Comparison of ENCODE assay signal across 8 cellular contexts in genomic region chr11:128522943-128523518, GRCh38.
A peak's percentile ranks its signal among the peaks of the same experiment; 100 is the strongest.
DNase-seq lines count a peak whose midpoint lies in the region; ATAC-seq and TF ChIP-seq lines count a peak whose summit lies in the region.

No MANE protein-coding gene starts in this region.

- H3K4me3 Mint-ChIP-seq in T-cell (peak overlapping the region; percentile 96 to 99 (median 98)), nephron (peak overlapping the region; percentile 88 to 94 (median 91))

- H3K27ac Mint-ChIP-seq in T-cell, result peak overlapping the region; percentile 98
- H3K27ac Mint-ChIP-seq in nephron, result peak overlapping the region; percentile 78 to 97 (median 92)

- H3K4me3 ChIP-seq in uterus, result peak overlapping the region; percentile 48 to 69

- peaks cover 0 to 5% of the 10 kb centered on the region in 2 donors for H3K4me1 ChIP-seq in uterus

- CTCF ChIA-PET in T-cell (lab: Charles Lee), result interaction anchor here (0.6 to 1.5 kb wide), 13 partner anchors 12 to 222 kb away, joined by 3 to 14 read pairs (median 4); no protein-coding TSS in a partner anchor

- peak in 31 of 34 experiments; percentile 37 to 77 (median 61) for DNase-seq in T-cell
- peak; percentile 75 for DNase-seq in central memory CD4-positive, alpha-beta T cell
- no peak for DNase-seq in uterus
- DNase-seq in COLO668 (lab: John Stamatoyannopoulos, UW; ENCODE audit: unreplicated experiment), result no peak
- no peak for DNase-seq in HuH-7.5 (ENCODE audit: low spot score)
- no peak for DNase-seq in GM03348 (ENCODE audit: low spot score)

- intact Hi-C loops in uterus (cut with DNase I; ENCODE audit: low total_unique reads), result loop anchor here (10.0 kb wide), 1 partner anchor 118 kb away; no protein-coding TSS in a partner anchor

- no peak for TF ChIP-seq POLR2A in uterus (IDR thresholded peaks at IDR 0.05)

- peak overlapping the region; percentile 95 to 98 for H3K27ac ChIP-seq in uterus

- H3K36me3 Mint-ChIP-seq in T-cell, result peaks cover 31% of the 10 kb centered on the region
- no peaks in the 10 kb centered on the region for H3K36me3 Mint-ChIP-seq in nephron (ENCODE audit: low read depth)

- POLR2A ChIA-PET in T-cell (lab: Charles Lee), result interaction anchor here (0.6 to 2.2 kb wide), 12 partner anchors 9 to 204 kb away, joined by 3 to 18 read pairs (median 4); no protein-coding TSS in a partner anchor

- ATAC-seq in GM19438 (IDR thresholded peaks at IDR 0.05; ENCODE audit: low read depth, unreplicated experiment) (peak; percentile 1), T-cell (replicated peaks in 1 of 4) (peak in 1 of 4 experiments; percentile 13)

- H3K9me3 Mint-ChIP-seq in T-cell, result no peaks in the 10 kb centered on the region
- H3K9me3 Mint-ChIP-seq in nephron, result no peaks in the 10 kb centered on the region

- peaks cover 52 to 65% (median 56%) of the 10 kb centered on the region in 3 donors for H3K4me1 Mint-ChIP-seq in T-cell
- H3K4me1 Mint-ChIP-seq in nephron, result peaks cover 46% of the 10 kb centered on the region

- H3K36me3 ChIP-seq in uterus, result no peaks in the 10 kb centered on the region

- TF ChIP-seq CTCF in nephron (IDR thresholded peaks at IDR 0.05; ENCODE audit: unreplicated experiment in 3 of 3) (no peak), uterus (IDR thresholded peaks at IDR 0.05) (no peak)

- no peaks in the 10 kb centered on the region for H3K9me3 ChIP-seq in uterus

- no peaks in the 10 kb centered on the region for H3K27me3 ChIP-seq in uterus

- H3K27me3 Mint-ChIP-seq in T-cell, result no peaks in the 10 kb centered on the region
- peaks cover 43% of the 10 kb centered on the region for H3K27me3 Mint-ChIP-seq in nephron (ENCODE audit: low read depth)

Comparison
In these comparisons a context has a peak if more than half of its experiments do, and no peak if none do; other contexts are left out.
1. DNase-seq: peak in T-cell (31 of 34) and central memory CD4-positive, alpha-beta T cell (single experiment); none in uterus (0 of 2), COLO668 (single experiment), HuH-7.5 (single experiment) and GM03348 (single experiment).